ENCODE assay signal across 19 cellular contexts in genomic region chr11:103587951-103588788, GRCh38.
A peak's percentile ranks its signal among the peaks of the same experiment; 100 is the strongest.
DNase-seq lines count a peak whose midpoint lies in the region; ATAC-seq and TF ChIP-seq lines count a peak whose summit lies in the region.
"Had no signal": no experiment of that assay in that cellular context is flagged by ENCODE, and none has a peak within 500 bp of the region (broad histone marks: within the 10 kb centered on the region; RNA-seq: fewer than 3 reads in every experiment).

No MANE protein-coding gene starts in this region.

- H3K27me3 ChIP-seq in foreskin keratinocyte = no peaks in the 10 kb centered on the region
- H3K27me3 ChIP-seq: brain microvascular endothelial cell, SJSA1, stomach, uterus had no signal

- no peak for TF ChIP-seq CTCF in foreskin keratinocyte (conservative IDR thresholded peaks at IDR 0.05)

- peaks cover 12% of the 10 kb centered on the region for H3K4me1 ChIP-seq in foreskin keratinocyte
- H3K4me1 ChIP-seq: stomach, uterus had no signal

- H3K27ac ChIP-seq in foreskin keratinocyte = no peak overlapping the region
- H3K27ac ChIP-seq: brain microvascular endothelial cell, left ventricle myocardium inferior, SJSA1, stomach, uterus had no signal

- ATAC-seq in foreskin keratinocyte = peak; percentile 23
- no peak for ATAC-seq in HG03457 (IDR thresholded peaks at IDR 0.05; ENCODE audit: unreplicated experiment)
- ATAC-seq in HG03045 (IDR thresholded peaks at IDR 0.05; ENCODE audit: unreplicated experiment) = no peak
- ATAC-seq: naive thymus-derived CD8-positive, alpha-beta T cell had no signal

- DNase-seq in DMS153 (lab: John Stamatoyannopoulos, UW) = peak; percentile 67
- peak; percentile 57 for DNase-seq in NCI-H1436 (lab: John Stamatoyannopoulos, UW)
- DNase-seq in NCI-H526 (lab: John Stamatoyannopoulos, UW) = peak; percentile 97 to 98
- DNase-seq in foreskin keratinocyte = peak in 1 of 2 donors; percentile 21
- no peak for DNase-seq in activated CD8-positive, alpha-beta memory T cell treated with anti-CD3 and anti-CD28 coated beads, Interleukin-2, amount 50 U/mL, for 4 hours
- no peak for DNase-seq in activated naive CD4-positive, alpha-beta T cell treated with Interleukin-2 at 50 U/mL for 16 hours
- DNase-seq: activated naive CD4-positive, alpha-beta T cell treated with anti-CD3 and anti-CD28 coated beads, Interleukin-2, amount 50 U/mL, for 16 hours; brain microvascular endothelial cell; Calu3; IMR-90; left ventricle myocardium inferior; naive thymus-derived CD8-positive, alpha-beta T cell; NCI-H1694; stomach; T1000; uterus had no signal

Comparison
In these comparisons a context has a peak if more than half of its experiments do, and no peak if none do; other contexts are left out.
1. DNase-seq: peak in DMS153 (single experiment), NCI-H1436 (single experiment) and NCI-H526 (2 of 2); none in activated CD8-positive, alpha-beta memory T cell treated with anti-CD3 and anti-CD28 coated beads, Interleukin-2, amount 50 U/mL, for 4 hours (single experiment) and activated naive CD4-positive, alpha-beta T cell treated with Interleukin-2 at 50 U/mL for 16 hours (single experiment).